ENCODE assay signal across 8 cellular contexts in the genomic region with DNA sequence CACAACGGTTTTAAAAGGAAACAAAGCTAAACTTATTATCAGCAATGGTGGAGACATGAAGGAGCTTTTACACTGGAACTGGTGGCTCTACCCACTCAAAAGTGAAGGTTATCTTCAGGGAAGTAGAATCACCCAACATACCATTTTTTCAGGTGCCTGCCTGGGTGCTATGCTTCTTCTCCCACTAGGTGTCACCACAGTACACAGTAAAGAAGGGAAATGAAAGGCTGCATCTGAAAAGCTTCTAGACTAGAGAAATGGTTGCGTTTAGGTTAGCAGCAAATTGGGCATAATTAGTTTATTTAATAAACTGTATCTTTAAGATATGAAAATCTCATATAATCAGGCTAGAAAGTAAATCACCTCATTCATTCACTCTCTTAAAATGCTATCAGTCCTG. TPM values are rescaled to one million over a fixed set of nuclear protein-coding genes. Genes with fewer than 3 reads are reported as not detected.
DNase-seq lines count a peak whose midpoint lies in the region; ATAC-seq and TF ChIP-seq lines count a peak whose summit lies in the region.

No MANE protein-coding gene starts in this region.

- TF ChIP-seq CTCF in GM10266 (IDR thresholded peaks at IDR 0.05; ENCODE audit: control insufficient read depth, insufficient read depth, low read depth, missing control alignments): peak; percentile 76
- TF ChIP-seq CTCF in brain microvascular endothelial cell (IDR thresholded peaks at IDR 0.05; ENCODE audit: low read depth, low read length, missing control alignments): peak; percentile 82

- no peak overlapping the region for H3K4me3 ChIP-seq in Jurkat, Clone E6-1 (ENCODE audit: low read length)
- no peak overlapping the region for H3K4me3 ChIP-seq in brain microvascular endothelial cell (ENCODE audit: low read depth, low read length)

- H3K27me3 ChIP-seq in brain microvascular endothelial cell (replicated peaks): no peaks in the 10 kb centered on the region

- H3K36me3 ChIP-seq in brain microvascular endothelial cell (replicated peaks): no peaks in the 10 kb centered on the region

- DNase-seq in ACHN (peak; percentile 54), GM10266 (ENCODE audit: extremely low spot score) (peak; percentile 52), RKO (ENCODE audit: low spot score) (peak; percentile 54), brain microvascular endothelial cell (peak; percentile 52), inferior parietal cortex (ENCODE audit: extremely low spot score) (peak; percentile 79)
- DNase-seq in Jurkat, Clone E6-1 (ENCODE audit: low read depth, low spot score): peak; percentile 41
- DNase-seq in stimulated activated CD4-positive, alpha-beta T cell treated with anti-CD3 and anti-CD28 coated beads, Interleukin-4, amount 100 ng/mL, for 24 hours: peak; percentile 20

- H3K27ac ChIP-seq in brain microvascular endothelial cell: no peak overlapping the region

- ATAC-seq in GM21360 (IDR thresholded peaks at IDR 0.05; ENCODE audit: unreplicated experiment): no peak

- in situ Hi-C loops in ACHN (cut with HindIII; ENCODE audit: low pct_ligation_motif_present, low pct_unique_long_range_greater_than_20kb, low sequenced_read_pairs): no loop called here
- in situ Hi-C loops in brain microvascular endothelial cell (cut with HindIII; ENCODE audit: low pct_ligation_motif_present, low sequenced_read_pairs): no loop called here

RNA-seq across cellular contexts. Expression of a gene that starts 47.0 kb away (rescaled TPM):
- 93.7 TPM for polyA plus RNA-seq in Jurkat, Clone E6-1 (2012; ENCODE audit: insufficient read depth, insufficient read length)

RNA-seq across cellular contexts. Expression of a gene that starts 56.7 kb away (rescaled TPM):
- polyA plus RNA-seq in Jurkat, Clone E6-1 (2012; ENCODE audit: insufficient read depth, insufficient read length): 27.9 TPM

Comparison
In these comparisons a context has a peak if more than half of its experiments do, and no peak if none do; other contexts are left out.
1. DNase-seq: peak in every context shown above with its lines; median percentile 79 in inferior parietal cortex; 54 in ACHN; 54 in RKO; 52 in GM10266; 52 in brain microvascular endothelial cell; 41 in Jurkat, Clone E6-1; 20 in stimulated activated CD4-positive, alpha-beta T cell treated with anti-CD3 and anti-CD28 coated beads, Interleukin-4, amount 100 ng/mL, for 24 hours.